ENCODE assay signal across 11 cellular contexts in genomic region chr4:1344696-1345095, GRCh38. TPM values are rescaled to one million over a fixed set of nuclear protein-coding genes. Genes with fewer than 3 reads are reported as not detected.
A peak's percentile ranks its signal among the peaks of the same experiment; 100 is the strongest.
DNase-seq lines count a peak whose midpoint lies in the region; ATAC-seq and TF ChIP-seq lines count a peak whose summit lies in the region.
"Had no signal": no experiment of that assay in that cellular context is flagged by ENCODE, and none has a peak within 500 bp of the region (broad histone marks: within the 10 kb centered on the region; RNA-seq: fewer than 3 reads in every experiment).

No MANE protein-coding gene starts in this region.

- CTCF ChIA-PET in MCF 10A (lab: Yijun Ruan, JAX): interaction anchor here (0.9 kb wide), 1 partner anchor 56 kb away, joined by 3 read pairs; no protein-coding TSS in a partner anchor

- H3K36me3 Mint-ChIP-seq in MCF 10A (ENCODE audit: insufficient read depth, unreplicated experiment): peaks cover 25% of the 10 kb centered on the region
- H3K36me3 Mint-ChIP-seq in activated T-helper 17 cell treated with anti-CD3 and anti-CD28 coated beads, Interleukin-2, amount 50 U/mL, for 72 hours (ENCODE audit: low read depth): peaks cover 17% of the 10 kb centered on the region

- H3K4me3 Mint-ChIP-seq in MCF 10A (ENCODE audit: unreplicated experiment): peak overlapping the region; percentile 89
- peak overlapping the region; percentile 88 for H3K4me3 Mint-ChIP-seq in activated T-helper 17 cell treated with anti-CD3 and anti-CD28 coated beads, Interleukin-2, amount 50 U/mL, for 72 hours

- 69 to 70% methylated on average over 12 of the region's 12 CpGs for WGBS in upper lobe of left lung, 2 donors

- intact Hi-C loops in MCF 10A (cut with micrococcal nuclease): loop anchor here (5.0 to 10.0 kb wide), 2 partner anchors 42 to 380 kb away; partner anchors contain the start of genes TACC3 and TMEM129
- intact Hi-C loops in breast epithelium (cut with DNase I; ENCODE audit: low total_unique reads): no loop called here
- intact Hi-C loops in left lung (cut with DNase I): loop anchor here in 1 of 2 donors (10.0 kb wide), 1 partner anchor 90 kb away; no protein-coding TSS in a partner anchor

- H3K36me3 ChIP-seq in breast epithelium: no peaks in the 10 kb centered on the region
- H3K36me3 ChIP-seq in left lung: peaks cover 2 to 24% of the 10 kb centered on the region in 2 donors
- peaks cover 8 to 27% (median 19%) of the 10 kb centered on the region in 4 donors for H3K36me3 ChIP-seq in upper lobe of left lung

- H3K27ac Mint-ChIP-seq in MCF 10A (ENCODE audit: low read depth, unreplicated experiment): no peak overlapping the region
- H3K27ac Mint-ChIP-seq in activated T-helper 17 cell treated with anti-CD3 and anti-CD28 coated beads, Interleukin-2, amount 50 U/mL, for 72 hours: peak overlapping the region; percentile 82

- TF ChIP-seq CTCF in MCF 10A (IDR thresholded peaks at IDR 0.05; ENCODE audit: unreplicated experiment) (no peak), breast epithelium (IDR thresholded peaks at IDR 0.05) (no peak), left lung (IDR thresholded peaks at IDR 0.05) (no peak), upper lobe of left lung (IDR thresholded peaks at IDR 0.05) (no peak)

- no peak for ATAC-seq in activated T-helper 17 cell treated with anti-CD3 and anti-CD28 coated beads, Interleukin-2, amount 50 U/mL, for 72 hours (replicated peaks)
- peak; percentile 9 for ATAC-seq in left lung
- no peak for ATAC-seq in upper lobe of left lung (ENCODE audit: low FRiP score in 2 of 2)
- ATAC-seq in HG03457 (IDR thresholded peaks at IDR 0.05; ENCODE audit: unreplicated experiment): no peak
- ATAC-seq in GM18505 (IDR thresholded peaks at IDR 0.05; ENCODE audit: unreplicated experiment): no peak
- ATAC-seq: gastroesophageal sphincter, right lobe of liver had no signal

- H3K27me3 ChIP-seq in breast epithelium (no peaks in the 10 kb centered on the region), left lung (no peaks in the 10 kb centered on the region), upper lobe of left lung (no peaks in the 10 kb centered on the region)
- H3K27me3 ChIP-seq: gastroesophageal sphincter, right lobe of liver had no signal

- peaks cover 3 to 11% of the 10 kb centered on the region in 2 donors for H3K4me1 ChIP-seq in breast epithelium
- H3K4me1 ChIP-seq in left lung: peaks cover 11 to 32% of the 10 kb centered on the region in 2 donors
- H3K4me1 ChIP-seq in upper lobe of left lung: peaks cover 24 to 42% (median 32%) of the 10 kb centered on the region in 4 donors

- no TSS peak for BruUV-seq in MCF 10A (replicated peaks; lab: Mats Ljungman, UMichigan)

- no peak for TF ChIP-seq EP300 in upper lobe of left lung (IDR thresholded peaks at IDR 0.05)

- POLR2A ChIA-PET in MCF 10A (lab: Yijun Ruan, JAX): interaction anchor here (0.9 to 4.7 kb wide), 3 partner anchors 54 to 110 kb away, joined by 3 to 79 read pairs (median 4); partner anchors contain the start of gene MAEA

- H3K4me3 ChIP-seq in breast epithelium: no peak overlapping the region
- H3K4me3 ChIP-seq in left lung: no peak overlapping the region
- H3K4me3 ChIP-seq in upper lobe of left lung: no peak overlapping the region
- H3K4me3 ChIP-seq: gastroesophageal sphincter had no signal

- peaks cover 27% of the 10 kb centered on the region for H3K4me1 Mint-ChIP-seq in MCF 10A (ENCODE audit: insufficient read depth, unreplicated experiment)
- H3K4me1 Mint-ChIP-seq in activated T-helper 17 cell treated with anti-CD3 and anti-CD28 coated beads, Interleukin-2, amount 50 U/mL, for 72 hours: peaks cover 20% of the 10 kb centered on the region

- H3K9me3 Mint-ChIP-seq in MCF 10A (ENCODE audit: unreplicated experiment): no peaks in the 10 kb centered on the region
- no peaks in the 10 kb centered on the region for H3K9me3 Mint-ChIP-seq in activated T-helper 17 cell treated with anti-CD3 and anti-CD28 coated beads, Interleukin-2, amount 50 U/mL, for 72 hours

- TF ChIP-seq POLR2A in breast epithelium (IDR thresholded peaks at IDR 0.05) (no peak), upper lobe of left lung (IDR thresholded peaks at IDR 0.05) (no peak), GM18505 (IDR thresholded peaks at IDR 0.05; ENCODE audit: borderline replicate concordance, extremely low read depth, insufficient read depth, insufficient read length) (no peak)

- H3K9me3 ChIP-seq in breast epithelium: no peaks in the 10 kb centered on the region
- H3K9me3 ChIP-seq in left lung: no peaks in the 10 kb centered on the region
- no peaks in the 10 kb centered on the region for H3K9me3 ChIP-seq in upper lobe of left lung
- H3K9me3 ChIP-seq: gastroesophageal sphincter, right lobe of liver had no signal

- DNase-seq in MCF 10A (ENCODE audit: unreplicated experiment): no peak
- no peak for DNase-seq in breast epithelium (ENCODE audit: low spot score in 2 of 2)
- peak in 1 of 2 donors; percentile 64 for DNase-seq in left lung
- DNase-seq in upper lobe of left lung: peak; percentile 31 to 44
- no peak for DNase-seq in Ammon's horn (ENCODE audit: low spot score)
- DNase-seq: AML-193 had no signal

- H3K27me3 Mint-ChIP-seq in MCF 10A (ENCODE audit: insufficient read depth, unreplicated experiment): no peaks in the 10 kb centered on the region
- H3K27me3 Mint-ChIP-seq in activated T-helper 17 cell treated with anti-CD3 and anti-CD28 coated beads, Interleukin-2, amount 50 U/mL, for 72 hours: no peaks in the 10 kb centered on the region

- H3K27ac ChIP-seq in breast epithelium (no peak overlapping the region), left lung (peak overlapping the region in 1 of 2 donors; percentile 7), upper lobe of left lung (peak overlapping the region in 2 of 4 donors; percentile 7 to 39)
- H3K27ac ChIP-seq: gastroesophageal sphincter, right lobe of liver had no signal

RNA-seq across cellular contexts. Expression of gene UVSSA, which starts 2.3 kb away (rescaled TPM):
- total RNA-seq in MCF 10A (2022) (41.1 and 43.6 TPM in 2 replicates), breast epithelium (10 to 100 TPM; 13.9 to 22.9 (median 14.3) TPM), left lung (10 to 100 TPM; 33.0 to 36.6 TPM), upper lobe of left lung (100 to 1,000 TPM in 1 of 6 donors, 10 to 100 TPM in 5; 15.2 to 138 (median 46.5) TPM)
- total RNA-seq in activated T-helper 17 cell treated with anti-CD3 and anti-CD28 coated beads, Interleukin-2, amount 50 U/mL, for 72 hours: 10 to 100 TPM; 15.8 to 22.3 TPM

RNA-seq across cellular contexts. Expression of gene MAEA, which starts 55.0 kb away (rescaled TPM):
- total RNA-seq in MCF 10A (2022) (78.8 and 89.6 TPM in 2 replicates), breast epithelium (10 to 100 TPM; 49.9 to 76.7 (median 62.3) TPM), left lung (10 to 100 TPM; 43.8 to 56.3 TPM), upper lobe of left lung (100 to 1,000 TPM in 1 of 6 donors, 10 to 100 TPM in 5; 58.5 to 289 (median 73.0) TPM)
- 10 to 100 TPM; 61.4 to 62.8 TPM for total RNA-seq in activated T-helper 17 cell treated with anti-CD3 and anti-CD28 coated beads, Interleukin-2, amount 50 U/mL, for 72 hours

Comparison
In these comparisons a context has a peak if more than half of its experiments do, and no peak if none do; other contexts are left out.
1. DNase-seq: peak in upper lobe of left lung (2 of 2); none in MCF 10A (single experiment), breast epithelium (0 of 2) and Ammon's horn (single experiment).